10 cellular contexts compared by ENCODE assay signal in the genomic region with DNA sequence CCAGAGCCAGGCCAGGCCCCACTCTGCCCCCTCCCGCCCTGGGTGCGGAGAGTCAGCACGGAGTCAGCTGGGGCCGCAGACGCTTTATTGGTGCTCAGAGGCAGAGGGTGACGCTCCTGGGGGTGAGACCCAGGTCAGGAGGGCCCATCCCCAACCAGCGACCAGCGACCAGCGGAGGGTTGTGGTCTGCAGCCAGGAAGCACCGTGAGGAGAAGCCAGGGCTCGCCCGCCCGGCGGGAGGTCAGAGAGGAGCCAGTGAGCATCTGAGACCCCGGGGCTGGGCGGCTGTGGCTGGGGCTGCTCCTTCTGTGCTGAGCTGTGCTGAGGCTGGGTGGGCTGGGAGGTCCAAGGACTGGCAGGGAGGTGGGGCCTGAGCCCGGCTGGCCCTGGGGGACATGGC. TPM values are rescaled to one million over a fixed set of nuclear protein-coding genes. Genes with fewer than 3 reads are reported as not detected.
DNase-seq lines count a peak whose midpoint lies in the region; ATAC-seq and TF ChIP-seq lines count a peak whose summit lies in the region.
"Not testable (repeated sequence)": the region's sequence is repeated elsewhere in the genome, so short reads cannot be mapped to it uniquely, and the experiment has no call there.
"Had no signal": no experiment of that assay in that cellular context is flagged by ENCODE, and none has a peak within 500 bp of the region (broad histone marks: within the 10 kb centered on the region; RNA-seq: fewer than 3 reads in every experiment).

No MANE protein-coding gene starts in this region.

- H3K36me3 ChIP-seq in right atrium auricular region; lung (ENCODE audit: control insufficient read depth in 2 of 2, insufficient read depth in 2 of 2, low read length in 2 of 2); trophoblast cell (ENCODE audit: control insufficient read depth in 1 of 2, insufficient read depth in 2 of 2, low read length in 2 of 2); tibial artery: not testable (repeated sequence)

- H3K4me1 ChIP-seq in right atrium auricular region; lung (ENCODE audit: control insufficient read depth in 2 of 2, insufficient read depth in 2 of 2, low read length in 2 of 2); tibial artery: not testable (repeated sequence)
- peaks cover 0 to 10% of the 10 kb centered on the region in 2 experiments for H3K4me1 ChIP-seq in trophoblast cell (ENCODE audit: control insufficient read depth in 1 of 2, insufficient read depth in 2 of 2, low read length in 2 of 2)

- not testable (repeated sequence) for H4K8ac ChIP-seq in trophoblast cell (ENCODE audit: low read depth, low read length)

- H4K12ac ChIP-seq in trophoblast cell (ENCODE audit: low read depth, low read length), result not testable (repeated sequence)

- H3K14ac ChIP-seq in trophoblast cell (ENCODE audit: low read length), result not testable (repeated sequence)

- not testable (repeated sequence) for H3K79me2 ChIP-seq in trophoblast cell (ENCODE audit: control insufficient read depth, insufficient read depth, low read length, poor library complexity)

- not testable (repeated sequence) for H3K27me3 ChIP-seq in right atrium auricular region; lung (ENCODE audit: control insufficient read depth, insufficient read depth); trophoblast cell (ENCODE audit: insufficient read depth, low read length)
- peaks cover 0 to 36% of the 10 kb centered on the region in 2 donors for H3K27me3 ChIP-seq in tibial artery

- H3K4ac ChIP-seq in trophoblast cell (ENCODE audit: low read depth, low read length), result not testable (repeated sequence)

- H2BK5ac ChIP-seq in trophoblast cell (ENCODE audit: low read depth, low read length, poor library complexity), result not testable (repeated sequence)

- ATAC-seq in WTC11, result peak; percentile 5; the same call in 1 of the 2 replicates
- ATAC-seq in central memory CD8-positive, alpha-beta T cell (replicated peaks; ENCODE audit: extremely low read depth, poor library complexity, severe bottlenecking); lung (ENCODE audit: insufficient read depth, low FRiP score): not testable (repeated sequence)

- not testable (repeated sequence) for H3K4me3 ChIP-seq in right atrium auricular region; lung; trophoblast cell (ENCODE audit: low read depth, low read length); tibial artery

- H2AFZ ChIP-seq in trophoblast cell (ENCODE audit: insufficient read depth, low read length, poor library complexity), result not testable (repeated sequence)

- H4K91ac ChIP-seq in trophoblast cell (ENCODE audit: low read depth, low read length), result peak overlapping the region; percentile 44

- H3K4me3 Mint-ChIP-seq in WTC11; central memory CD8-positive, alpha-beta T cell: not testable (repeated sequence)

- not testable (repeated sequence) for H3K4me2 ChIP-seq in trophoblast cell (ENCODE audit: low read length)

- H3K27me3 Mint-ChIP-seq in WTC11 (ENCODE audit: low read depth); central memory CD8-positive, alpha-beta T cell: not testable (repeated sequence)

- H3K27ac ChIP-seq in right atrium auricular region; lung (ENCODE audit: low read depth in 1 of 2, low read length in 1 of 2); trophoblast cell (ENCODE audit: low read depth, low read length); tibial artery: not testable (repeated sequence)

- H3K27ac Mint-ChIP-seq in WTC11, result not testable (repeated sequence)
- H3K27ac Mint-ChIP-seq in central memory CD8-positive, alpha-beta T cell (ENCODE audit: low read depth), result peak overlapping the region; percentile 57

- H3K9ac ChIP-seq in trophoblast cell (ENCODE audit: low read length), result not testable (repeated sequence)

- H2BK120ac ChIP-seq in trophoblast cell (ENCODE audit: insufficient read depth, low read length, poor library complexity), result not testable (repeated sequence)

- not testable (repeated sequence) for H3K23ac ChIP-seq in trophoblast cell (ENCODE audit: low read length)

- POLR2A ChIA-PET in WTC11 (lab: Charles Lee), result not testable (repeated sequence)

- not testable (repeated sequence) for H3K18ac ChIP-seq in trophoblast cell (ENCODE audit: low read length)

- H3K79me1 ChIP-seq in trophoblast cell (ENCODE audit: low read length), result peaks cover 11% of the 10 kb centered on the region

- WGBS in lung, 2 donors, result 54 to 58% methylated on average over 17 of the region's 17 CpGs
- WGBS in trophoblast cell (ENCODE audit: extremely low coverage, insufficient coverage, insufficient read length), result no CpG with 5 or more reads among the region's 17 CpGs

- peaks cover 51% of the 10 kb centered on the region for H3K4me1 Mint-ChIP-seq in WTC11
- peaks cover 33% of the 10 kb centered on the region for H3K4me1 Mint-ChIP-seq in central memory CD8-positive, alpha-beta T cell

- not testable (repeated sequence) for TF ChIP-seq CTCF in WTC11 (IDR thresholded peaks at IDR 0.05); right atrium auricular region (IDR thresholded peaks at IDR 0.05); lung (IDR thresholded peaks at IDR 0.05; ENCODE audit: control extremely low read depth, extremely low read depth); tibial artery (IDR thresholded peaks at IDR 0.05)

- H3K36me3 Mint-ChIP-seq in WTC11; central memory CD8-positive, alpha-beta T cell (ENCODE audit: insufficient read depth): not testable (repeated sequence)

- DNase-seq in ELF-1 (ENCODE audit: low read depth, low spot score) (peak; percentile 41), WTC11 (ENCODE audit: low spot score) (peak; percentile 23), right atrium auricular region (ENCODE audit: low spot score) (peak; percentile 18), lung (ENCODE audit: low spot score) (peak; percentile 10), tibial artery (peak; percentile 16 to 55)
- not testable (repeated sequence) for DNase-seq in central memory CD8-positive, alpha-beta T cell (ENCODE audit: low spot score in 2 of 2); trophoblast cell

- peaks cover 20% of the 10 kb centered on the region for H3K9me3 Mint-ChIP-seq in WTC11
- H3K9me3 Mint-ChIP-seq in central memory CD8-positive, alpha-beta T cell, result peaks cover 23% of the 10 kb centered on the region

- H2AK5ac ChIP-seq in trophoblast cell (ENCODE audit: low read length), result not testable (repeated sequence)

- CTCF ChIA-PET in WTC11 (lab: Charles Lee), result interaction anchor here (1.3 to 1.7 kb wide), 4 partner anchors 30 to 199 kb away, joined by 3 to 6 read pairs (median 4); a partner anchor contains a TSS

- H2BK12ac ChIP-seq in trophoblast cell (ENCODE audit: low read length), result not testable (repeated sequence)

- not testable (repeated sequence) for H3K9me3 ChIP-seq in right atrium auricular region; trophoblast cell (ENCODE audit: insufficient read depth, low read depth, low read length)
- H3K9me3 ChIP-seq in lung (ENCODE audit: control insufficient read depth in 2 of 2, insufficient read depth in 1 of 2, low read length in 1 of 2) (peaks cover 0 to 11% of the 10 kb centered on the region in 2 donors), tibial artery (peaks cover 6 to 14% (median 9%) of the 10 kb centered on the region in 3 donors)

- intact Hi-C loops in tibial artery (cut with DNase I; ENCODE audit: low total_unique reads), result not testable (repeated sequence)

RNA-seq across cellular contexts. Expression of a gene that starts 1.0 kb away (rescaled TPM):
- total RNA-seq in WTC11 (2021) (0.16 TPM in 1 of 3 replicates, not detected in the others), right atrium auricular region (not detected), lung (not detected)
- polyA plus RNA-seq in lung, result not detected
- polyA plus RNA-seq in trophoblast cell (2013), result not detected in 2 replicates
- total RNA-seq: GM12878, HT1080 had no signal
- polyA plus RNA-seq: GM12878, IgD-negative memory B cell had no signal

RNA-seq across cellular contexts. Expression of a gene that starts 8.3 kb away (rescaled TPM):
- total RNA-seq in WTC11 (2021) (not detected in 3 replicates), right atrium auricular region (not detected), lung (not detected)
- not detected for polyA plus RNA-seq in lung
- polyA plus RNA-seq in trophoblast cell (2013), result not detected in 2 replicates
- total RNA-seq: GM12878, HT1080 had no signal
- polyA plus RNA-seq: GM12878, IgD-negative memory B cell had no signal

RNA-seq across cellular contexts. Expression of a gene that starts 10.3 kb away (rescaled TPM):
- total RNA-seq in WTC11 (2021) (not detected in 3 replicates), right atrium auricular region (not detected), lung (not detected)
- polyA plus RNA-seq in lung, result not detected
- polyA plus RNA-seq in trophoblast cell (2013), result not detected in 2 replicates
- total RNA-seq: GM12878, HT1080 had no signal
- polyA plus RNA-seq: GM12878, IgD-negative memory B cell had no signal

RNA-seq across cellular contexts. Expression of a gene that starts 23.2 kb away (rescaled TPM):
- total RNA-seq in WTC11 (2021) (not detected in 3 replicates), right atrium auricular region (not detected), lung (not detected)
- not detected for polyA plus RNA-seq in lung
- polyA plus RNA-seq in trophoblast cell (2013), result not detected in 2 replicates
- total RNA-seq: GM12878, HT1080 had no signal
- polyA plus RNA-seq: GM12878, IgD-negative memory B cell had no signal

RNA-seq across cellular contexts. Expression of a gene that starts 30.1 kb away (rescaled TPM):
- total RNA-seq in WTC11 (2021) (not detected in 3 replicates), right atrium auricular region (not detected), lung (not detected)
- polyA plus RNA-seq in lung, result not detected
- polyA plus RNA-seq in trophoblast cell (2013), result not detected in 2 replicates
- total RNA-seq: GM12878, HT1080 had no signal
- polyA plus RNA-seq: GM12878, IgD-negative memory B cell had no signal
